In the genomic region with DNA sequence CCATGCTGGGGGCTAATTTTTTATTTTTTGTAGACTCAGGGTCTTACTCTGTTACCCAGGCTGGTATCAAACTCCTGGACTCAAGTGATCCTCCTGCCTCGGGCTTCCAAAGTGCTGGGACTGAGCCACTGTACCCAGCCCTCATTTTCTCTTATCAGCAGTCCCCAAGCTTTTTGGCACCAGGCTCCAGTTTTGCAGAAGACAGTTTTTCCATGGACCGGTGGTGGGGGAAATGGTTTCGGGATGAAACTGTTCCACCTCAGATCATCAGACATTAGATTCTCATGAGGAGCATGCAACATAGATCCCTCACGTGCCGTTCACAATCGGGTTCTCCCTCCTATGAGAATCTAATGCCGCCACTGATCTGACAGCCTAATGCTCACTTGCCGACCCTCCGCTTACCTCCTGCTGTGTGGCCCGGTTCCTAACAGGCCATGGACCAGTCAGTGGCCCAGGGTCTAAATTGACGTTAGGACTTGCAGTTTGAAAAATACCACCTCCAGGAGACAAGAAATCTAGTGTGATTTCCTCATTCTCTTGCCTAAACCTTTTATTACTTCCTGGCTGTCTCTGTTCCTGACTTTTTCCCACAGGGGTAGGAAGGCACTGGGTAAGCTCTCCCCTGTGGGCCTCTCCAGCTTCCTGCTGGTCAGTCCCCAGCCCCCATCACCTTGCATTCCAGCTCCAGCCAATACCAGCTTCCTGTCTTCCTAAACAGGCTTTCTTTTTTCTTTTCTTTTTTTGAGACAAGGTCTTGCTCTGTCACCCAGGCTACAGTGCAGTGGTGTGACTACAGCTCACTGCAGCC, we compare ENCODE assay signal across 1 cellular context.
TF ChIP-seq lines count a peak whose summit lies in the region.

No MANE protein-coding gene starts in this region.

TF ChIP-seq in GM23338, 12 proteins besides CTCF, POLR2A, EP300 and RAD21 (continued from another document):
- TF ChIP-seq, protein P1, sequence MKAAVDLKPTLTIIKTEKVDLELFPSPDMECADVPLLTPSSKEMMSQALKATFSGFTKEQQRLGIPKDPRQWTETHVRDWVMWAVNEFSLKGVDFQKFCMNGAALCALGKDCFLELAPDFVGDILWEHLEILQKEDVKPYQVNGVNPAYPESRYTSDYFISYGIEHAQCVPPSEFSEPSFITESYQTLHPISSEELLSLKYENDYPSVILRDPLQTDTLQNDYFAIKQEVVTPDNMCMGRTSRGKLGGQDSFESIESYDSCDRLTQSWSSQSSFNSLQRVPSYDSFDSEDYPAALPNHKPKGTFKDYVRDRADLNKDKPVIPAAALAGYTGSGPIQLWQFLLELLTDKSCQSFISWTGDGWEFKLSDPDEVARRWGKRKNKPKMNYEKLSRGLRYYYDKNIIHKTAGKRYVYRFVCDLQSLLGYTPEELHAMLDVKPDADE (IDR thresholded peaks at IDR 0.05): no peak
